ENCODE assay signal across 17 cellular contexts in the genomic region with DNA sequence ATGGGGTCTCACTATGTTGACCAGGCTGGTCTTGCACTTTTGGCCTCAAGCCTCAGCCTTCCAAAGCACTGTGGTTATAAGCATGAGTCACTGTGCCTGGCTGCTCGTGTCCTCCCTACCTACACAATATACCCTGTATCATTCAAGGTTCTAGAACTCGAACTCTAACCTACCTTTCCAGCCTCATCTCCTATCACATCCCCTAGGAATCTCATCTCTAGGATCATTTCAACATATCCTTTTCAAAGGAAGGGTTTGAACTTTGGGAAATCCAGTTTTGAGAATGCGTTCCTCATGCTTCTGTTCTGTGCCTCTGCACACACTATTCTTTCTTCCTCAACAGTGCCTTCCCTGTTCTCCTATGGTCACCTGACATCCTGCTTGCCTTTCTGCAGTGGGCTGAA.
DNase-seq lines count a peak whose midpoint lies in the region; ATAC-seq and TF ChIP-seq lines count a peak whose summit lies in the region.
"Had no signal": no experiment of that assay in that cellular context is flagged by ENCODE, and none has a peak within 500 bp of the region (broad histone marks: within the 10 kb centered on the region; RNA-seq: fewer than 3 reads in every experiment).

No MANE protein-coding gene starts in this region.

- H3K27ac ChIP-seq in RWPE2 (ENCODE audit: poor library complexity, severe bottlenecking) = peak overlapping the region; percentile 90
- H3K27ac ChIP-seq in epithelial cell of prostate = peak overlapping the region; percentile 65
- H3K27ac ChIP-seq in trophoblast cell (ENCODE audit: low read depth, low read length) = peak overlapping the region; percentile 50
- H3K27ac ChIP-seq in ascending aorta = no peak overlapping the region
- H3K27ac ChIP-seq: KMS-11 had no signal

- no peak overlapping the region for H3K4me3 ChIP-seq in RWPE2 (ENCODE audit: severe bottlenecking)
- no peak overlapping the region for H3K4me3 ChIP-seq in trophoblast cell (ENCODE audit: low read depth, low read length)
- H3K4me3 ChIP-seq in ascending aorta = no peak overlapping the region
- H3K4me3 ChIP-seq: lung, smooth muscle cell had no signal

- no peak overlapping the region for H2AFZ ChIP-seq in trophoblast cell (ENCODE audit: insufficient read depth, low read length, poor library complexity)

- intact Hi-C loops in ascending aorta (cut with DNase I) = no loop called here

- peak; percentile 62 for ATAC-seq in RWPE2 (ENCODE audit: low read depth)
- no peak for ATAC-seq in HG03342 (IDR thresholded peaks at IDR 0.05; ENCODE audit: unreplicated experiment)

- H3K79me2 ChIP-seq in trophoblast cell (ENCODE audit: control insufficient read depth, insufficient read depth, low read length, poor library complexity) = no peaks in the 10 kb centered on the region

- DNase-seq in HT1080 (ENCODE audit: low read depth) (peak; percentile 77), RWPE2 (ENCODE audit: low spot score) (no peak), epithelial cell of prostate (ENCODE audit: low read depth, low spot score) (no peak), trophoblast cell (peak; percentile 29 to 84), ascending aorta (ENCODE audit: low spot score in 2 of 2) (no peak), ureter (ENCODE audit: low spot score) (no peak), inferior parietal cortex (ENCODE audit: extremely low spot score) (no peak)
- DNase-seq: activated CD8-positive, alpha-beta memory T cell treated with anti-CD3 and anti-CD28 coated beads for 24 hours; activated gamma-delta T cell treated with Interleukin-2 at 50 U/mL for 16 hours; CD4-positive, alpha-beta T cell; GDM1; hypothalamus; NCI-H2029 had no signal

- H3K23ac ChIP-seq in trophoblast cell (ENCODE audit: low read length) = no peak overlapping the region

- H3K9me3 ChIP-seq in RWPE2 (ENCODE audit: severe bottlenecking) (no peaks in the 10 kb centered on the region), trophoblast cell (ENCODE audit: insufficient read depth, low read depth, low read length) (peaks cover 2% of the 10 kb centered on the region), ascending aorta (no peaks in the 10 kb centered on the region)

- no peak overlapping the region for H3K14ac ChIP-seq in trophoblast cell (ENCODE audit: low read length)

- H2BK12ac ChIP-seq in trophoblast cell (ENCODE audit: low read length) = no peak overlapping the region

- H3K18ac ChIP-seq in trophoblast cell (ENCODE audit: low read length) = no peak overlapping the region

- H4K91ac ChIP-seq in trophoblast cell (ENCODE audit: low read depth, low read length) = no peak overlapping the region

- TF ChIP-seq CTCF in RWPE2 (IDR thresholded peaks at IDR 0.05; ENCODE audit: poor library complexity, severe bottlenecking) (no peak), ascending aorta (IDR thresholded peaks at IDR 0.05) (no peak)

- H3K27me3 ChIP-seq in RWPE2 (ENCODE audit: insufficient read depth, poor library complexity, severe bottlenecking) (no peaks in the 10 kb centered on the region), trophoblast cell (ENCODE audit: insufficient read depth, low read length) (no peaks in the 10 kb centered on the region), ascending aorta (no peaks in the 10 kb centered on the region)

- H3K36me3 ChIP-seq in RWPE2 (ENCODE audit: low read depth) = peaks cover 6% of the 10 kb centered on the region
- H3K36me3 ChIP-seq in trophoblast cell (ENCODE audit: control insufficient read depth in 1 of 2, insufficient read depth in 2 of 2, low read length in 2 of 2) = no peaks in the 10 kb centered on the region
- H3K36me3 ChIP-seq in ascending aorta = peaks cover 0 to 18% of the 10 kb centered on the region in 2 donors

- H2BK120ac ChIP-seq in trophoblast cell (ENCODE audit: insufficient read depth, low read length, poor library complexity) = no peak overlapping the region

- WGBS in trophoblast cell (ENCODE audit: extremely low coverage, insufficient coverage, insufficient read length) = no CpG with 5 or more reads among the region's 3 CpGs

- no peak overlapping the region for H4K12ac ChIP-seq in trophoblast cell (ENCODE audit: low read depth, low read length)

- H3K79me1 ChIP-seq in trophoblast cell (ENCODE audit: low read length) = peaks cover 5% of the 10 kb centered on the region

- H3K4ac ChIP-seq in trophoblast cell (ENCODE audit: low read depth, low read length) = no peak overlapping the region

- H4K8ac ChIP-seq in trophoblast cell (ENCODE audit: low read depth, low read length) = no peak overlapping the region

- H3K4me1 ChIP-seq in RWPE2 (ENCODE audit: insufficient read depth, poor library complexity, severe bottlenecking) = peaks cover 26% of the 10 kb centered on the region
- peaks cover 5 to 6% of the 10 kb centered on the region in 2 experiments for H3K4me1 ChIP-seq in trophoblast cell (ENCODE audit: control insufficient read depth in 1 of 2, insufficient read depth in 2 of 2, low read length in 2 of 2)
- H3K4me1 ChIP-seq in ascending aorta = no peaks in the 10 kb centered on the region

- H3K4me2 ChIP-seq in trophoblast cell (ENCODE audit: low read length) = no peak overlapping the region
- H3K4me2 ChIP-seq: KMS-11, smooth muscle cell had no signal

- no peak overlapping the region for H2BK5ac ChIP-seq in trophoblast cell (ENCODE audit: low read depth, low read length, poor library complexity)

- H3K9ac ChIP-seq in trophoblast cell (ENCODE audit: low read length) = no peak overlapping the region
- H3K9ac ChIP-seq: KMS-11 had no signal

- no peak overlapping the region for H2AK5ac ChIP-seq in trophoblast cell (ENCODE audit: low read length)

Comparison
In these comparisons a context has a peak if more than half of its experiments do, and no peak if none do; other contexts are left out.
1. DNase-seq: peak in HT1080 (single experiment) and trophoblast cell (2 of 2); none in RWPE2 (single experiment), epithelial cell of prostate (single experiment), ascending aorta (0 of 2), ureter (single experiment) and inferior parietal cortex (single experiment).
2. H3K27ac ChIP-seq: peak in RWPE2 (single experiment), epithelial cell of prostate (single experiment) and trophoblast cell (single experiment); none in ascending aorta (0 of 2).